In the genomic region with DNA sequence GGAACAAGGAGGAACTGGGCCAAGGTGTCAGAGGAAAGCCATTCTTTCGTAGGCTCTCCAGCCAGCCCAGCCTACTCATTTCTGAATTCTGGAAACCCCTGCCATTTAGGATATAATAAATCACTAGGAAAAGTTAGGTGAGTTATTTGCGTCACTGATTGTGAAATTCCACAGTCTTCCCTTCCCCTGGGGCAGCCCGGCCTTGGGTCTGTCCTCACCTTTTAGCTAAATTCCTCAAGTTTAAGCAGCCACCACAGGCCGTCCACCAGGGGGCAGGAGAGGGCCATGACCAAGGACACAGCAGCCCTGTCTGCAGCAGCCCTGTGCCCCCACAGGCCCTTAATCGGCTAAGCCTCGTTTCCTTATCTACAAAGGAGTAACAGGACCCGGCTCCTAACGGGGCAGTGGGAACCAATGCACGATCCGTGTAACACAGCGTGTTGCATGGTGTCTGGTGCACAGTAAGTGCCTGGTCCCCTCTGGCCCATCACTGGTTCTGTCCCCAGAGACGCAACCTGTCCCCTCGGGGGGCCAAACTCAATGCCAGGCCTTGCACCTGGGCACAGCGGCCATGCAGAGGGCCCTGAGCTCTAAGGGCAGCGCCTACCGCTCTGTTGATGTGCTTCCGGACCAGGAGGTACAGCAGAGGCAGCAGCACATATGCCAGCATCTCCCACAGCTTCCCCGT, we compare ENCODE assay signal across 9 cellular contexts. TPM values are rescaled to one million over a fixed set of nuclear protein-coding genes. Genes with fewer than 3 reads are reported as not detected.
A peak's percentile ranks its signal among the peaks of the same experiment; 100 is the strongest.
DNase-seq lines count a peak whose midpoint lies in the region; ATAC-seq, FAIRE-seq and TF ChIP-seq lines count a peak whose summit lies in the region.
"Had no signal": no experiment of that assay in that cellular context is flagged by ENCODE, and none has a peak within 500 bp of the region (broad histone marks: within the 10 kb centered on the region; RNA-seq: fewer than 3 reads in every experiment).

No MANE protein-coding gene starts in this region.

- intact Hi-C loops in Panc1 (cut with micrococcal nuclease; ENCODE audit: unreplicated experiment), result loop anchor here (2.0 kb wide), 1 partner anchor 86 kb away; no protein-coding TSS in a partner anchor

- ATAC-seq in Panc1 (peak; percentile 90), HG03159 (IDR thresholded peaks at IDR 0.05; ENCODE audit: unreplicated experiment) (no peak)
- ATAC-seq in activated T-cell treated with anti-CD3 and anti-CD28 coated beads, Interleukin-2, amount 50 U/mL, for 4 hours, result peak; percentile 76 to 88
- peak; percentile 52 to 76 for ATAC-seq in natural killer cell treated with Interleukin-12 subunit alpha and Interleukin-12 subunit beta and Interleukin-15 and Interleukin-18, amount 100 ng/mL, for 72 hours
- peak; percentile 78 for ATAC-seq in stimulated activated memory B cell treated with anti-CD40 and anti-IgM and Interleukin-4, amounts not matched to agents 10 μg/mL and 1 μg/mL and 100 μg/mL, for 72 hours

- FAIRE-seq in D721Med (lab: Jason Lieb, UNC), result no peak

- H3K27me3 ChIP-seq in Panc1 (ENCODE audit: control insufficient read depth, insufficient read depth, low read length), result no peaks in the 10 kb centered on the region

- peak; percentile 95 for TF ChIP-seq CTCF in D721Med (IDR thresholded peaks at IDR 0.05; ENCODE audit: insufficient read depth, missing control alignments)
- peak; percentile 96 for TF ChIP-seq CTCF in Panc1 (IDR thresholded peaks at IDR 0.05)

- H3K27ac Mint-ChIP-seq in natural killer cell treated with Interleukin-12 subunit alpha and Interleukin-12 subunit beta and Interleukin-15 and Interleukin-18, amount 100 ng/mL, for 72 hours, result no peak overlapping the region
- H3K27ac Mint-ChIP-seq in stimulated activated memory B cell treated with anti-CD40 and anti-IgM and Interleukin-4, amounts not matched to agents 10 μg/mL and 1 μg/mL and 100 μg/mL, for 72 hours, result peak overlapping the region; percentile 91
- H3K27ac Mint-ChIP-seq: activated naive CD8-positive, alpha-beta T cell had no signal

- H3K9me3 Mint-ChIP-seq in activated T-cell treated with anti-CD3 and anti-CD28 coated beads, Interleukin-2, amount 50 U/mL, for 4 hours, result no peaks in the 10 kb centered on the region
- H3K9me3 Mint-ChIP-seq in natural killer cell treated with Interleukin-12 subunit alpha and Interleukin-12 subunit beta and Interleukin-15 and Interleukin-18, amount 100 ng/mL, for 72 hours, result no peaks in the 10 kb centered on the region
- H3K9me3 Mint-ChIP-seq in stimulated activated memory B cell treated with anti-CD40 and anti-IgM and Interleukin-4, amounts not matched to agents 10 μg/mL and 1 μg/mL and 100 μg/mL, for 72 hours, result no peaks in the 10 kb centered on the region

- no peaks in the 10 kb centered on the region for H3K36me3 ChIP-seq in Panc1 (ENCODE audit: control insufficient read depth, insufficient read depth, low read length)

- H3K27me3 Mint-ChIP-seq in activated T-cell treated with anti-CD3 and anti-CD28 coated beads, Interleukin-2, amount 50 U/mL, for 4 hours (ENCODE audit: low read depth), result no peaks in the 10 kb centered on the region
- no peaks in the 10 kb centered on the region for H3K27me3 Mint-ChIP-seq in natural killer cell treated with Interleukin-12 subunit alpha and Interleukin-12 subunit beta and Interleukin-15 and Interleukin-18, amount 100 ng/mL, for 72 hours
- no peaks in the 10 kb centered on the region for H3K27me3 Mint-ChIP-seq in stimulated activated memory B cell treated with anti-CD40 and anti-IgM and Interleukin-4, amounts not matched to agents 10 μg/mL and 1 μg/mL and 100 μg/mL, for 72 hours
- H3K27me3 Mint-ChIP-seq: activated naive CD8-positive, alpha-beta T cell had no signal

- peaks cover 9% of the 10 kb centered on the region for H3K36me3 Mint-ChIP-seq in activated T-cell treated with anti-CD3 and anti-CD28 coated beads, Interleukin-2, amount 50 U/mL, for 4 hours (ENCODE audit: insufficient read depth)
- no peaks in the 10 kb centered on the region for H3K36me3 Mint-ChIP-seq in natural killer cell treated with Interleukin-12 subunit alpha and Interleukin-12 subunit beta and Interleukin-15 and Interleukin-18, amount 100 ng/mL, for 72 hours
- peaks cover 70% of the 10 kb centered on the region for H3K36me3 Mint-ChIP-seq in stimulated activated memory B cell treated with anti-CD40 and anti-IgM and Interleukin-4, amounts not matched to agents 10 μg/mL and 1 μg/mL and 100 μg/mL, for 72 hours

- POLR2A ChIA-PET in Panc1 (lab: Charles Lee), result no interaction called here

- CTCF ChIA-PET in Panc1 (lab: Charles Lee), result interaction anchor here (0.6 to 1.8 kb wide), 11 partner anchors 11 to 209 kb away, joined by 3 to 18 read pairs (median 5); partner anchors contain the start of genes GPR157 and H6PD

- in situ Hi-C loops in Panc1 (cut with HindIII; ENCODE audit: low pct_unique_long_range_greater_than_20kb, low sequenced_read_pairs), result no loop called here

- peak; percentile 44 for DNase-seq in D721Med (ENCODE audit: insufficient read length, low spot score)
- peak; percentile 72 for DNase-seq in HT1080 (ENCODE audit: low read depth)
- no peak for DNase-seq in Panc1 (ENCODE audit: low read depth, low spot score)
- DNase-seq in activated T-cell treated with anti-CD3 and anti-CD28 coated beads, Interleukin-2, amount 50 U/mL, for 4 hours, result peak; percentile 85
- DNase-seq in fibroblast of gingiva (ENCODE audit: low read depth), result peak; percentile 66
- peak; percentile 78 for DNase-seq in natural killer cell treated with Interleukin-12 subunit alpha and Interleukin-12 subunit beta and Interleukin-15 and Interleukin-18, amount 100 ng/mL, for 72 hours (ENCODE audit: low spot score)

- no peaks in the 10 kb centered on the region for H3K4me1 Mint-ChIP-seq in activated T-cell treated with anti-CD3 and anti-CD28 coated beads, Interleukin-2, amount 50 U/mL, for 4 hours (ENCODE audit: low read depth)
- no peaks in the 10 kb centered on the region for H3K4me1 Mint-ChIP-seq in natural killer cell treated with Interleukin-12 subunit alpha and Interleukin-12 subunit beta and Interleukin-15 and Interleukin-18, amount 100 ng/mL, for 72 hours (ENCODE audit: low read depth in 2 of 2)
- peaks cover 48% of the 10 kb centered on the region for H3K4me1 Mint-ChIP-seq in stimulated activated memory B cell treated with anti-CD40 and anti-IgM and Interleukin-4, amounts not matched to agents 10 μg/mL and 1 μg/mL and 100 μg/mL, for 72 hours

- H3K27ac ChIP-seq in Panc1 (ENCODE audit: low read length), result no peak overlapping the region

- no peaks in the 10 kb centered on the region for H3K9me3 ChIP-seq in Panc1 (ENCODE audit: control insufficient read depth, insufficient read depth, low read depth, low read length)

- no TSS peak for BruUV-seq in Panc1 (replicated peaks; lab: Mats Ljungman, UMichigan)

- no peak overlapping the region for H3K4me3 ChIP-seq in Panc1 (ENCODE audit: low read depth in 2 of 2, low read length in 2 of 2)

- no peaks in the 10 kb centered on the region; the same call in 1 of the 2 replicates for H3K4me1 ChIP-seq in Panc1 (ENCODE audit: control insufficient read depth, insufficient read depth, low read length)

- H3K4me3 Mint-ChIP-seq in activated T-cell treated with anti-CD3 and anti-CD28 coated beads, Interleukin-2, amount 50 U/mL, for 4 hours, result no peak overlapping the region
- no peak overlapping the region for H3K4me3 Mint-ChIP-seq in natural killer cell treated with Interleukin-12 subunit alpha and Interleukin-12 subunit beta and Interleukin-15 and Interleukin-18, amount 100 ng/mL, for 72 hours
- no peak overlapping the region for H3K4me3 Mint-ChIP-seq in stimulated activated memory B cell treated with anti-CD40 and anti-IgM and Interleukin-4, amounts not matched to agents 10 μg/mL and 1 μg/mL and 100 μg/mL, for 72 hours
- H3K4me3 Mint-ChIP-seq: activated naive CD8-positive, alpha-beta T cell had no signal

RNA-seq across cellular contexts. Expression of gene GPR157, which starts 18.1 kb away (rescaled TPM):
- total RNA-seq in HT1080 (2014; rRNA removed; shearing (Covaris generic)), result 3.6 and 3.8 TPM in 2 replicates
- polyA plus RNA-seq in HT1080 (2015; cell fraction: cytosol; rRNA removed), result 3.4 and 4.1 TPM in 2 replicates
- polyA plus RNA-seq in HT1080 (2015; cell fraction: nucleus; rRNA removed), result 4.5 and 7.4 TPM in 2 replicates
- total RNA-seq in Panc1 (2021; ENCODE audit: unreplicated experiment), result 19.8 TPM
- 33.9 TPM for polyA plus RNA-seq in Panc1 (2012; ENCODE audit: insufficient read length)
- total RNA-seq in activated T-cell treated with anti-CD3 and anti-CD28 coated beads, Interleukin-2, amount 50 U/mL, for 4 hours, result 1 to 10 TPM; 1.5 to 5.3 (median 2.9) TPM
- total RNA-seq in natural killer cell treated with Interleukin-12 subunit alpha and Interleukin-12 subunit beta and Interleukin-15 and Interleukin-18, amount 100 ng/mL, for 72 hours, result 1 to 10 TPM; 1.6 to 2.9 TPM

RNA-seq across cellular contexts. Expression of gene SLC2A5, which starts 41.4 kb away (rescaled TPM):
- not detected in 2 replicates for total RNA-seq in HT1080 (2014; rRNA removed; shearing (Covaris generic))
- polyA plus RNA-seq in HT1080 (2015; cell fraction: cytosol; rRNA removed), result not detected in 2 replicates
- not detected in 2 replicates for polyA plus RNA-seq in HT1080 (2015; cell fraction: nucleus; rRNA removed)
- 0.26 TPM for total RNA-seq in Panc1 (2021; ENCODE audit: unreplicated experiment)
- not detected for polyA plus RNA-seq in Panc1 (2012; ENCODE audit: insufficient read length)
- not detected for total RNA-seq in activated T-cell treated with anti-CD3 and anti-CD28 coated beads, Interleukin-2, amount 50 U/mL, for 4 hours
- not detected for total RNA-seq in natural killer cell treated with Interleukin-12 subunit alpha and Interleukin-12 subunit beta and Interleukin-15 and Interleukin-18, amount 100 ng/mL, for 72 hours
